ENCODE assay signal across 24 cellular contexts in genomic region chr1:57712846-57713245, GRCh38.
"Had no signal": no experiment of that assay in that cellular context is flagged by ENCODE, and none has a peak within 500 bp of the region (broad histone marks: within the 10 kb centered on the region; RNA-seq: fewer than 3 reads in every experiment).

No MANE protein-coding gene starts in this region.

- H3K27me3 ChIP-seq: dorsolateral prefrontal cortex, esophagus muscularis mucosa, foreskin keratinocyte, gastroesophageal sphincter, heart left ventricle, hepatocyte had no signal

- H3K36me3 ChIP-seq: esophagus muscularis mucosa, gastroesophageal sphincter, heart left ventricle, left ventricle myocardium inferior, lower lobe of right lung had no signal

- H3K36me3 Mint-ChIP-seq: immature natural killer cell; mesothelial cell of epicardium; naive B cell; naive thymus-derived CD8-positive, alpha-beta T cell had no signal

- ATAC-seq: foreskin keratinocyte; gastroesophageal sphincter; left colon; left lobe of liver; lower lobe of right lung; mucosa of descending colon; naive thymus-derived CD8-positive, alpha-beta T cell had no signal

- H3K4me3 ChIP-seq: coronary artery, dorsolateral prefrontal cortex, esophagus muscularis mucosa, gastroesophageal sphincter, heart left ventricle, hepatocyte, left ventricle myocardium inferior, lower lobe of right lung, mucosa of descending colon had no signal

- DNase-seq: dermis blood vessel endothelial cell; dorsolateral prefrontal cortex; effector CD4-positive, alpha-beta T cell; effector memory CD4-positive, alpha-beta T cell; foreskin keratinocyte; heart left ventricle; hypothalamus; immature natural killer cell; islet precursor cell; kidney; kidney glomerular epithelial cell; left colon; left ventricle myocardium inferior; lower lobe of right lung; mesenchymal stem cell; mucosa of descending colon; naive B cell; naive thymus-derived CD8-positive, alpha-beta T cell had no signal

- H3K79me2 ChIP-seq: hepatocyte had no signal

- H3K9me3 ChIP-seq: esophagus muscularis mucosa, heart left ventricle, left ventricle myocardium inferior, lower lobe of right lung, mucosa of descending colon had no signal

- H3K4me1 Mint-ChIP-seq: immature natural killer cell; naive B cell; naive thymus-derived CD8-positive, alpha-beta T cell had no signal

- H3K4me2 ChIP-seq: hepatocyte had no signal

- H2AFZ ChIP-seq: hepatocyte had no signal

- H3K4me1 ChIP-seq: esophagus muscularis mucosa, gastroesophageal sphincter, heart left ventricle, left ventricle myocardium inferior, lower lobe of right lung had no signal

- H3K4me3 Mint-ChIP-seq: immature natural killer cell; mesothelial cell of epicardium; naive B cell; naive thymus-derived CD8-positive, alpha-beta T cell had no signal

- H3K27ac ChIP-seq: coronary artery, dorsolateral prefrontal cortex, esophagus muscularis mucosa, foreskin keratinocyte, gastroesophageal sphincter, heart left ventricle, hepatocyte, left ventricle myocardium inferior, lower lobe of right lung had no signal

- H3K27ac Mint-ChIP-seq: immature natural killer cell; mesothelial cell of epicardium; naive B cell; naive thymus-derived CD8-positive, alpha-beta T cell had no signal
